8 cellular contexts compared by ENCODE assay signal in genomic region chr11:108223449-108224149, GRCh38. TPM values are rescaled to one million over a fixed set of nuclear protein-coding genes. Genes with fewer than 3 reads are reported as not detected.
DNase-seq lines count a peak whose midpoint lies in the region; ATAC-seq, FAIRE-seq and TF ChIP-seq lines count a peak whose summit lies in the region.

No MANE protein-coding gene starts in this region.

- H3K27me3 ChIP-seq in NT2/D1 (ENCODE audit: insufficient read depth, insufficient read length) (no peaks in the 10 kb centered on the region), astrocyte (ENCODE audit: insufficient read depth, low read length) (no peaks in the 10 kb centered on the region), lung (ENCODE audit: control insufficient read depth, insufficient read depth) (no peaks in the 10 kb centered on the region)

- H3K4me2 ChIP-seq in astrocyte (ENCODE audit: low read length), result peak overlapping the region; percentile 95

- no peak overlapping the region for H3K4me3 Mint-ChIP-seq in astrocyte (ENCODE audit: unreplicated experiment)

- DNase-seq in activated CD8-positive, alpha-beta memory T cell treated with anti-CD3 and anti-CD28 coated beads for 24 hours, result peak; percentile 77
- no peak for DNase-seq in activated CD8-positive, alpha-beta memory T cell treated with anti-CD3 and anti-CD28 coated beads, Interleukin-2, amount 50 U/mL, for 48 hours
- DNase-seq in NT2/D1 (ENCODE audit: low read depth, low spot score) (no peak), astrocyte (ENCODE audit: low read depth) (peak; percentile 48), lung (ENCODE audit: low spot score) (no peak), DMS114 treated with DMSO at 0.1 percent for 48 hours (lab: John Stamatoyannopoulos, UW; ENCODE audit: unreplicated experiment) (no peak), iPS-NIHi11 (ENCODE audit: low spot score) (no peak)

- H3K27ac Mint-ChIP-seq in astrocyte (ENCODE audit: unreplicated experiment), result no peak overlapping the region

- H3K9me3 ChIP-seq in NT2/D1 (ENCODE audit: insufficient read depth, low read length) (no peaks in the 10 kb centered on the region), astrocyte (ENCODE audit: insufficient read depth, low read depth, low read length) (no peaks in the 10 kb centered on the region), lung (ENCODE audit: control insufficient read depth in 2 of 2, insufficient read depth in 1 of 2, low read length in 1 of 2) (no peaks in the 10 kb centered on the region)

- H3K36me3 ChIP-seq in NT2/D1 (ENCODE audit: insufficient read depth, insufficient read length, low read length) (peaks cover 19% of the 10 kb centered on the region), astrocyte (ENCODE audit: insufficient read depth, low read length) (peaks cover 5% of the 10 kb centered on the region), lung (ENCODE audit: control insufficient read depth in 2 of 2, insufficient read depth in 2 of 2, low read length in 2 of 2) (no peaks in the 10 kb centered on the region)

- peaks cover 4% of the 10 kb centered on the region for H4K20me1 ChIP-seq in astrocyte (ENCODE audit: insufficient read depth, low read length)

- FAIRE-seq in astrocyte (lab: Jason Lieb, UNC), result peak; percentile 32

- peak overlapping the region; percentile 97 for H3K9ac ChIP-seq in NT2/D1 (ENCODE audit: insufficient read length, low read depth)
- H3K9ac ChIP-seq in astrocyte (ENCODE audit: low read length), result peak overlapping the region; percentile 95

- H3K27ac ChIP-seq in astrocyte (ENCODE audit: low read depth, low read length) (peak overlapping the region; percentile 94), lung (ENCODE audit: low read depth in 1 of 2, low read length in 1 of 2) (peak overlapping the region; percentile 87 to 91)

- peaks cover 19% of the 10 kb centered on the region for H3K4me1 Mint-ChIP-seq in astrocyte (ENCODE audit: low read depth, unreplicated experiment)

- H3K4me1 ChIP-seq in NT2/D1 (ENCODE audit: insufficient read depth, insufficient read length) (peaks cover 3% of the 10 kb centered on the region), astrocyte (ENCODE audit: insufficient read depth, low read length) (peaks cover 16% of the 10 kb centered on the region), lung (ENCODE audit: control insufficient read depth in 2 of 2, insufficient read depth in 2 of 2, low read length in 2 of 2) (peaks cover 3 to 21% of the 10 kb centered on the region in 2 donors)

- H3K9me3 Mint-ChIP-seq in astrocyte (ENCODE audit: unreplicated experiment), result no peaks in the 10 kb centered on the region

- H3K4me3 ChIP-seq in NT2/D1 (ENCODE audit: insufficient read length, low read depth) (peak overlapping the region; percentile 93), astrocyte (ENCODE audit: insufficient read depth, low read depth, low read length) (peak overlapping the region; percentile 95), lung (peak overlapping the region; percentile 54)

- H2AFZ ChIP-seq in astrocyte (ENCODE audit: low read depth, low read length), result peak overlapping the region; percentile 95

- H3K36me3 Mint-ChIP-seq in astrocyte (ENCODE audit: low read depth, unreplicated experiment), result peaks cover 3% of the 10 kb centered on the region

- WGBS in lung, 2 donors, result 9 to 11% methylated on average over 17 of the region's 17 CpGs

- peaks cover 74% of the 10 kb centered on the region for H3K79me2 ChIP-seq in astrocyte (ENCODE audit: insufficient read depth, low read length)

- no peak for TF ChIP-seq CTCF in astrocyte (IDR thresholded peaks at IDR 0.05; ENCODE audit: insufficient read depth, low read depth, low read length)
- TF ChIP-seq CTCF in lung (IDR thresholded peaks at IDR 0.05; ENCODE audit: control extremely low read depth, extremely low read depth), result no peak

- ATAC-seq in HG02678 (IDR thresholded peaks at IDR 0.05; ENCODE audit: unreplicated experiment) (peak; percentile 24), lung (ENCODE audit: insufficient read depth, low FRiP score) (no peak)

- H3K27me3 Mint-ChIP-seq in astrocyte (ENCODE audit: low read depth, unreplicated experiment), result no peaks in the 10 kb centered on the region

RNA-seq across cellular contexts. Expression of gene ATM, which starts 0.7 kb away (rescaled TPM):
- total RNA-seq in astrocyte (51.2 and 59.0 TPM in 2 replicates), lung (100 to 1,000 TPM in 1 of 2 donors, 10 to 100 TPM in 1; 42.7 to 165 TPM)
- polyA plus RNA-seq in lung, result 10 to 100 TPM; 14.9 to 17.0 TPM

RNA-seq across cellular contexts. Expression of gene NPAT, which starts 1.2 kb away (rescaled TPM):
- 10.3 and 10.4 TPM in 2 replicates for total RNA-seq in astrocyte
- 10 to 100 TPM; 10.9 to 26.2 TPM for total RNA-seq in lung
- 1 to 10 TPM; 2.4 to 4.1 TPM for polyA plus RNA-seq in lung

Comparison
In these comparisons a context has a peak if more than half of its experiments do, and no peak if none do; other contexts are left out.
1. DNase-seq: peak in activated CD8-positive, alpha-beta memory T cell treated with anti-CD3 and anti-CD28 coated beads for 24 hours (single experiment) and astrocyte (single experiment); none in activated CD8-positive, alpha-beta memory T cell treated with anti-CD3 and anti-CD28 coated beads, Interleukin-2, amount 50 U/mL, for 48 hours (single experiment), NT2/D1 (single experiment), lung (single experiment), DMS114 treated with DMSO at 0.1 percent for 48 hours (single experiment) and iPS-NIHi11 (single experiment).
2. Peak in every context shown above with its lines, with median percentiles within 50 percentile points of each other: H3K4me3 ChIP-seq.